Comparison of ENCODE assay signal across 8 cellular contexts in the genomic region with DNA sequence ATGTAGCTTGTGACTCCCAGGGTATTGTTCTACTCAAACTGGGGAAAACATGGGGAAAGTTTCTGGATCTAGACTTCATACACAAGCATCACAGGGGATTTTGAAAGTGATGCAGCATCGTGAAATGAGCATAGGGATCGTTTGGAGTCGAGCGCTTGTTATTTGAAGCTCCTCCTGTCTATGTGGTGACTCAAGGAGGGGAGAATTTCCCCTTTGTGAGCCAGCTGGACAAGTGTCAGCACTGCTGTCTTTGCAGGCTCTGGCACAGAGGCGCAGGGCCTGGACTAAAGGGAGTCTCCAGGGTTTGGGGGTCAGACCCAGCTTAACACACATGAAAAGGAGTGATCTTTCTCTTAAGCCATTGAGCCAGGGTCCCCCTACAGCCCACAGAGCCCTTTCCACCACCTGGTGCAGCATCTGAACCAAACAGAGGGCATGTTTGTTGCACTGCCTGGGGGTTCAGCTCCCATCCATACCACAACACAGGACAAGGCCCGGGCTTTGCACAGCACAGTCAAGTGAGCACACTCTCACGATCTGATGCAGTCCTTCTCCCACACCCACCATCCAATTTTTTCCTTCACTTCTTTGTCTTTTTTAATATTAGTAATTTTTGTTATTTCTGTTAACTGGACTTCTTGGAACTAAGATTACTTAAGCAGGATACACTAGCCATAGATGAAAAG. TPM values are rescaled to one million over a fixed set of nuclear protein-coding genes. Genes with fewer than 3 reads are reported as not detected.
DNase-seq lines count a peak whose midpoint lies in the region; ATAC-seq and TF ChIP-seq lines count a peak whose summit lies in the region.

No MANE protein-coding gene starts in this region.

- H3K27me3 ChIP-seq in heart right ventricle: no peaks in the 10 kb centered on the region

- H3K4me3 ChIP-seq in HEK293 (ENCODE audit: low read depth, low read length) (no peak overlapping the region), heart right ventricle (peak overlapping the region in 1 of 10 donors; percentile 1)

- H3K36me3 Mint-ChIP-seq in activated naive CD8-positive, alpha-beta T cell treated with anti-CD3 and anti-CD28 coated beads, Interleukin-2, amount 50 U/mL, for 24 hours (ENCODE audit: low read depth): peaks cover 5% of the 10 kb centered on the region
- peaks cover 6% of the 10 kb centered on the region for H3K36me3 Mint-ChIP-seq in stimulated activated memory B cell treated with anti-CD40 and anti-IgM and Interleukin-4, amounts not matched to agents 10 μg/mL and 1 μg/mL and 100 μg/mL, for 72 hours

- peaks cover 77% of the 10 kb centered on the region for H3K4me1 Mint-ChIP-seq in activated naive CD8-positive, alpha-beta T cell treated with anti-CD3 and anti-CD28 coated beads, Interleukin-2, amount 50 U/mL, for 24 hours
- peaks cover 78% of the 10 kb centered on the region for H3K4me1 Mint-ChIP-seq in stimulated activated memory B cell treated with anti-CD40 and anti-IgM and Interleukin-4, amounts not matched to agents 10 μg/mL and 1 μg/mL and 100 μg/mL, for 72 hours

- H3K4me1 ChIP-seq in HEK293 (ENCODE audit: control insufficient read depth, insufficient read depth, low read length) (no peaks in the 10 kb centered on the region), heart right ventricle (peaks cover 43 to 99% (median 89%) of the 10 kb centered on the region in 9 donors)

- peak; percentile 42 for ATAC-seq in activated naive CD8-positive, alpha-beta T cell treated with anti-CD3 and anti-CD28 coated beads, Interleukin-2, amount 50 U/mL, for 24 hours
- peak; percentile 70 to 90 (median 83) for ATAC-seq in heart right ventricle
- no peak for ATAC-seq in stimulated activated memory B cell treated with anti-CD40 and anti-IgM and Interleukin-4, amounts not matched to agents 10 μg/mL and 1 μg/mL and 100 μg/mL, for 72 hours
- no peak for ATAC-seq in HG02798 (IDR thresholded peaks at IDR 0.05; ENCODE audit: poor library complexity, unreplicated experiment)
- ATAC-seq in HG02870 (IDR thresholded peaks at IDR 0.05; ENCODE audit: unreplicated experiment): no peak

- WGBS in heart right ventricle, 2 donors: 15 to 20% methylated on average over 7 of the region's 7 CpGs

- H3K27me3 Mint-ChIP-seq in activated naive CD8-positive, alpha-beta T cell treated with anti-CD3 and anti-CD28 coated beads, Interleukin-2, amount 50 U/mL, for 24 hours: no peaks in the 10 kb centered on the region
- H3K27me3 Mint-ChIP-seq in stimulated activated memory B cell treated with anti-CD40 and anti-IgM and Interleukin-4, amounts not matched to agents 10 μg/mL and 1 μg/mL and 100 μg/mL, for 72 hours: no peaks in the 10 kb centered on the region

- DNase-seq in activated naive CD8-positive, alpha-beta T cell treated with anti-CD3 and anti-CD28 coated beads, Interleukin-2, amount 50 U/mL, for 24 hours: no peak
- peak; percentile 71 to 79 for DNase-seq in heart right ventricle
- no peak for DNase-seq in hippocampal formation (lab: John Stamatoyannopoulos, UW)
- DNase-seq in stimulated activated CD4-positive, alpha-beta T cell treated with anti-CD3 and anti-CD28 coated beads, Interleukin-4, amount 100 ng/mL, for 4 hours: no peak

- peak overlapping the region; percentile 29 for H3K27ac Mint-ChIP-seq in activated naive CD8-positive, alpha-beta T cell treated with anti-CD3 and anti-CD28 coated beads, Interleukin-2, amount 50 U/mL, for 24 hours
- H3K27ac Mint-ChIP-seq in stimulated activated memory B cell treated with anti-CD40 and anti-IgM and Interleukin-4, amounts not matched to agents 10 μg/mL and 1 μg/mL and 100 μg/mL, for 72 hours: peak overlapping the region; percentile 49

- TF ChIP-seq CTCF in HEK293 (tag by site-specific recombination; IDR thresholded peaks at IDR 0.05): no peak
- TF ChIP-seq CTCF in heart right ventricle (IDR thresholded peaks at IDR 0.05): no peak

- H3K36me3 ChIP-seq in HEK293 (ENCODE audit: control insufficient read depth in 2 of 2, insufficient read depth in 1 of 2, low read length in 2 of 2) (no peaks in the 10 kb centered on the region), heart right ventricle (peaks cover 0 to 14% (median 0%) of the 10 kb centered on the region in 9 donors)

- H3K9me3 Mint-ChIP-seq in activated naive CD8-positive, alpha-beta T cell treated with anti-CD3 and anti-CD28 coated beads, Interleukin-2, amount 50 U/mL, for 24 hours: no peaks in the 10 kb centered on the region
- no peaks in the 10 kb centered on the region for H3K9me3 Mint-ChIP-seq in stimulated activated memory B cell treated with anti-CD40 and anti-IgM and Interleukin-4, amounts not matched to agents 10 μg/mL and 1 μg/mL and 100 μg/mL, for 72 hours

- intact Hi-C loops in heart right ventricle (cut with DNase I): no loop called here

- H3K4me3 Mint-ChIP-seq in activated naive CD8-positive, alpha-beta T cell treated with anti-CD3 and anti-CD28 coated beads, Interleukin-2, amount 50 U/mL, for 24 hours: no peak overlapping the region
- H3K4me3 Mint-ChIP-seq in stimulated activated memory B cell treated with anti-CD40 and anti-IgM and Interleukin-4, amounts not matched to agents 10 μg/mL and 1 μg/mL and 100 μg/mL, for 72 hours: no peak overlapping the region

- CTCF ChIA-PET in HEK293 (lab: Yijun Ruan, JAX): interaction anchor here (0.7 to 2.4 kb wide), 4 partner anchors 16 to 835 kb away, joined by 3 to 6 read pairs (median 4); no protein-coding TSS in a partner anchor

- H3K27ac ChIP-seq in HEK293 (ENCODE audit: extremely low read depth, low read depth, low read length) (no peak overlapping the region), heart right ventricle (peak overlapping the region in 9 of 10 donors; percentile 69 to 90 (median 79))

- POLR2A ChIA-PET in HEK293 (lab: Yijun Ruan, JAX): interaction anchor here (0.6 kb wide), 1 partner anchor 11 kb away, joined by 3 read pairs; no protein-coding TSS in a partner anchor

- H3K9me3 ChIP-seq in HEK293 (ENCODE audit: control insufficient read depth, insufficient read depth, low read depth, low read length) (no peaks in the 10 kb centered on the region), heart right ventricle (no peaks in the 10 kb centered on the region)

TF ChIP-seq in HEK293, 187 proteins besides CTCF, POLR2A, EP300 and RAD21:
- TF ChIP-seq, protein P1, sequence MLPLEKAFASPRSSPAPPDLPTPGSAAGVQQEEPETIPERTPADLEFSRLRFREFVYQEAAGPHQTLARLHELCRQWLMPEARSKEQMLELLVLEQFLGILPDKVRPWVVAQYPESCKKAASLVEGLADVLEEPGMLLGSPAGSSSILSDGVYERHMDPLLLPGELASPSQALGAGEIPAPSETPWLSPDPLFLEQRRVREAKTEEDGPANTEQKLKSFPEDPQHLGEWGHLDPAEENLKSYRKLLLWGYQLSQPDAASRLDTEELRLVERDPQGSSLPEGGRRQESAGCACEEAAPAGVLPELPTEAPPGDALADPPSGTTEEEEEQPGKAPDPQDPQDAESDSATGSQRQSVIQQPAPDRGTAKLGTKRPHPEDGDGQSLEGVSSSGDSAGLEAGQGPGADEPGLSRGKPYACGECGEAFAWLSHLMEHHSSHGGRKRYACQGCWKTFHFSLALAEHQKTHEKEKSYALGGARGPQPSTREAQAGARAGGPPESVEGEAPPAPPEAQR (tag by site-specific recombination; IDR thresholded peaks at IDR 0.05): no peak
- no peak for TF ChIP-seq ZNF707 (tag by site-specific recombination; IDR thresholded peaks at IDR 0.05)
- TF ChIP-seq ZNF600 (tag by site-specific recombination; IDR thresholded peaks at IDR 0.05): peak; percentile 52; the same call in 1 of the 2 replicates
- no peak for TF ChIP-seq YY2 (tag by site-specific recombination; IDR thresholded peaks at IDR 0.05)
- TF ChIP-seq, protein P2, sequence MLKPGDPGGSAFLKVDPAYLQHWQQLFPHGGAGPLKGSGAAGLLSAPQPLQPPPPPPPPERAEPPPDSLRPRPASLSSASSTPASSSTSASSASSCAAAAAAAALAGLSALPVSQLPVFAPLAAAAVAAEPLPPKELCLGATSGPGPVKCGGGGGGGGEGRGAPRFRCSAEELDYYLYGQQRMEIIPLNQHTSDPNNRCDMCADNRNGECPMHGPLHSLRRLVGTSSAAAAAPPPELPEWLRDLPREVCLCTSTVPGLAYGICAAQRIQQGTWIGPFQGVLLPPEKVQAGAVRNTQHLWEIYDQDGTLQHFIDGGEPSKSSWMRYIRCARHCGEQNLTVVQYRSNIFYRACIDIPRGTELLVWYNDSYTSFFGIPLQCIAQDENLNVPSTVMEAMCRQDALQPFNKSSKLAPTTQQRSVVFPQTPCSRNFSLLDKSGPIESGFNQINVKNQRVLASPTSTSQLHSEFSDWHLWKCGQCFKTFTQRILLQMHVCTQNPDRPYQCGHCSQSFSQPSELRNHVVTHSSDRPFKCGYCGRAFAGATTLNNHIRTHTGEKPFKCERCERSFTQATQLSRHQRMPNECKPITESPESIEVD (tag by site-specific recombination; IDR thresholded peaks at IDR 0.05): no peak
- TF ChIP-seq ZBTB7A (tag by site-specific recombination; IDR thresholded peaks at IDR 0.05; ENCODE audit: low read depth): no peak

RNA-seq across cellular contexts. Expression of a gene that starts 50.9 kb away (rescaled TPM):
- total RNA-seq in heart right ventricle: 100 to 1,000 TPM in 1 of 10 donors, 10 to 100 TPM in 8, 1 to 10 TPM in 1; 9.5 to 146 (median 19.2) TPM
- 10 to 100 TPM in 1 of 2 donors, 1 to 10 TPM in 1; 8.6 to 13.7 TPM for polyA plus RNA-seq in heart right ventricle

Comparison
In these comparisons a context has a peak if more than half of its experiments do, and no peak if none do; other contexts are left out.
1. ATAC-seq: peak in activated naive CD8-positive, alpha-beta T cell treated with anti-CD3 and anti-CD28 coated beads, Interleukin-2, amount 50 U/mL, for 24 hours (single experiment) and heart right ventricle (8 of 8); none in stimulated activated memory B cell treated with anti-CD40 and anti-IgM and Interleukin-4, amounts not matched to agents 10 μg/mL and 1 μg/mL and 100 μg/mL, for 72 hours (single experiment), HG02798 (single experiment) and HG02870 (single experiment).
2. DNase-seq: peak in heart right ventricle (2 of 2); none in activated naive CD8-positive, alpha-beta T cell treated with anti-CD3 and anti-CD28 coated beads, Interleukin-2, amount 50 U/mL, for 24 hours (single experiment), hippocampal formation (0 of 2) and stimulated activated CD4-positive, alpha-beta T cell treated with anti-CD3 and anti-CD28 coated beads, Interleukin-4, amount 100 ng/mL, for 4 hours (0 of 2).